ENCODE assay signal across 1 cellular context in the genomic region with DNA sequence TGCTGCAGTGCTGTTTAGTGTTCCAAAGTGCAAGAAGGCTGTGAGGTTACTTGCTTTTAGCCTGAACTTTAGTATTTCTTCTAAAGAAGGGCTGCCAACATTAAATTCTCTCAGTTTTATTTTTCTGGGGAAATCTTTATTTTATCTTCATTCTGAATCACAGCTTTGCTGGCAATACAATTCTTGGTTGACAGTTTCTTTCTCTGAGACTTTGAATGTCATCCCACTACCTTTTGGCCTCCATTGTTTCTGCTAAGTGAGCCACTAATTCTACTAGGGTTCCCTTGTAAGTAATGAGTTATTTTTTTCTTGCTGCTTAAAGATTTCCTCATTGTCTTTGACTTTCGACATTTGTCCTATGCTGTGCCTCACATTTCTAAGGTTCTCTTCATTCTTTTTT.
TF ChIP-seq lines count a peak whose summit lies in the region.

No MANE protein-coding gene starts in this region.

TF ChIP-seq in A549, 52 proteins besides CTCF, POLR2A, EP300 and RAD21 (continued from another document):
- TF ChIP-seq MAFK (IDR thresholded peaks at IDR 0.05; ENCODE audit: partially characterized antibody) (peak; percentile 32), RARB (CRISPR knock-in tag; IDR thresholded peaks at IDR 0.05) (no peak), HEYL (CRISPR knock-in tag; IDR thresholded peaks at IDR 0.05) (no peak), HOXA7 (CRISPR knock-in tag; IDR thresholded peaks at IDR 0.05) (no peak), TFCP2L1 (CRISPR knock-in tag; IDR thresholded peaks at IDR 0.05) (no peak), ATOH8 (CRISPR knock-in tag; IDR thresholded peaks at IDR 0.05; ENCODE audit: low read depth) (no peak)
- TF ChIP-seq, protein P1, sequence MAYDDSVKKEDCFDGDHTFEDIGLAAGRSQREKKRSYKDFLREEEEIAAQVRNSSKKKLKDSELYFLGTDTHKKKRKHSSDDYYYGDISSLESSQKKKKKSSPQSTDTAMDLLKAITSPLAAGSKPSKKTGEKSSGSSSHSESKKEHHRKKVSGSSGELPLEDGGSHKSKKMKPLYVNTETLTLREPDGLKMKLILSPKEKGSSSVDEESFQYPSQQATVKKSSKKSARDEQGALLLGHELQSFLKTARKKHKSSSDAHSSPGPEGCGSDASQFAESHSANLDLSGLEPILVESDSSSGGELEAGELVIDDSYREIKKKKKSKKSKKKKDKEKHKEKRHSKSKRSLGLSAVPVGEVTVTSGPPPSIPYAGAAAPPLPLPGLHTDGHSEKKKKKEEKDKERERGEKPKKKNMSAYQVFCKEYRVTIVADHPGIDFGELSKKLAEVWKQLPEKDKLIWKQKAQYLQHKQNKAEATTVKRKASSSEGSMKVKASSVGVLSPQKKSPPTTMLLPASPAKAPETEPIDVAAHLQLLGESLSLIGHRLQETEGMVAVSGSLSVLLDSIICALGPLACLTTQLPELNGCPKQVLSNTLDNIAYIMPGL (CRISPR knock-in tag; IDR thresholded peaks at IDR 0.05; ENCODE audit: borderline replicate concordance) = 0 out of 2 replicates have a peak, but pooled peaks have one; percentile 26
